ENCODE assay signal across 21 cellular contexts in genomic region chr5:7179364-7179763, GRCh38.
DNase-seq lines count a peak whose midpoint lies in the region; ATAC-seq, FAIRE-seq and TF ChIP-seq lines count a peak whose summit lies in the region.
"Had no signal": no experiment of that assay in that cellular context is flagged by ENCODE, and none has a peak within 500 bp of the region (broad histone marks: within the 10 kb centered on the region; RNA-seq: fewer than 3 reads in every experiment).

No MANE protein-coding gene starts in this region.

- no peak overlapping the region for H3K4me3 ChIP-seq in hepatocyte
- H3K4me3 ChIP-seq in mucosa of descending colon: no peak overlapping the region
- no peak overlapping the region for H3K4me3 ChIP-seq in small intestine (ENCODE audit: low read depth in 1 of 2, low read length in 2 of 2)
- H3K4me3 ChIP-seq: BLaER1 treated with 17β-estradiol and CSF1 and Interleukin-3, amounts not matched to agents 10 nM and 100 nM had no signal

- H3K27ac ChIP-seq in hepatocyte (peak overlapping the region; percentile 16), small intestine (ENCODE audit: low read depth in 1 of 2, low read length in 1 of 2) (no peak overlapping the region)
- H3K27ac ChIP-seq: BLaER1 treated with 17β-estradiol and CSF1 and Interleukin-3, amounts not matched to agents 10 nM and 100 nM; C4-2B had no signal

- H3K27me3 ChIP-seq in hepatocyte: no peaks in the 10 kb centered on the region
- no peaks in the 10 kb centered on the region for H3K27me3 ChIP-seq in small intestine (ENCODE audit: control insufficient read depth in 2 of 2, insufficient read depth in 2 of 2, low read length in 2 of 2)
- H3K27me3 ChIP-seq: BLaER1 treated with 17β-estradiol and CSF1 and Interleukin-3, amounts not matched to agents 10 nM and 100 nM had no signal

- H3K36me3 ChIP-seq in hepatocyte (replicated peaks; ENCODE audit: insufficient read depth, low read depth): no peaks in the 10 kb centered on the region
- H3K36me3 ChIP-seq in mucosa of descending colon (ENCODE audit: low read depth): no peaks in the 10 kb centered on the region
- H3K36me3 ChIP-seq in small intestine (ENCODE audit: control insufficient read depth in 2 of 2, insufficient read depth in 2 of 2, low read length in 2 of 2): no peaks in the 10 kb centered on the region
- H3K36me3 ChIP-seq: BLaER1 treated with 17β-estradiol and CSF1 and Interleukin-3, amounts not matched to agents 10 nM and 100 nM had no signal

- DNase-seq in hepatocyte (ENCODE audit: low spot score) (peak; percentile 14), mucosa of descending colon (no peak), small intestine (peak; percentile 80), putamen (ENCODE audit: low spot score) (no peak), AG08396 (ENCODE audit: low spot score) (no peak)
- DNase-seq: 8988T; ACHN; AML-193; Caco-2; Calu3; CD4-positive, alpha-beta T cell; CD8-positive, alpha-beta T cell; DMS79 treated with DMSO at 0.1 percent for 48 hours; GF-D8 had no signal

- H2AFZ ChIP-seq in hepatocyte: no peak overlapping the region

- no peaks in the 10 kb centered on the region for H4K20me1 ChIP-seq in hepatocyte (ENCODE audit: insufficient read depth, poor library complexity, severe bottlenecking)
- H4K20me1 ChIP-seq: BLaER1 treated with 17β-estradiol and CSF1 and Interleukin-3, amounts not matched to agents 10 nM and 100 nM had no signal

- FAIRE-seq in small intestine (lab: Jason Lieb, UNC): no peak
- FAIRE-seq: A204.1, D721Med, G401.6, GM12891 had no signal

- TF ChIP-seq CTCF in hepatocyte (IDR thresholded peaks at IDR 0.05; ENCODE audit: poor library complexity) (no peak), mucosa of descending colon (IDR thresholded peaks at IDR 0.05) (no peak)

- H3K4me1 ChIP-seq in hepatocyte (ENCODE audit: insufficient read depth): peaks cover 13% of the 10 kb centered on the region
- H3K4me1 ChIP-seq in mucosa of descending colon (ENCODE audit: low read depth): peaks cover 6% of the 10 kb centered on the region
- H3K4me1 ChIP-seq in small intestine (ENCODE audit: control insufficient read depth in 2 of 2, insufficient read depth in 1 of 2, low read depth in 1 of 2, low read length in 1 of 2): peaks cover 0 to 4% of the 10 kb centered on the region in 2 donors
- H3K4me1 ChIP-seq: BLaER1 treated with 17β-estradiol and CSF1 and Interleukin-3, amounts not matched to agents 10 nM and 100 nM had no signal

- no peak overlapping the region for H3K4me2 ChIP-seq in hepatocyte
- H3K4me2 ChIP-seq: BLaER1 treated with 17β-estradiol and CSF1 and Interleukin-3, amounts not matched to agents 10 nM and 100 nM had no signal

- intact Hi-C loops in mucosa of descending colon (cut with DNase I, micrococcal nuclease): no loop called here

- 51% methylated on average over 3 of the region's 3 CpGs for WGBS in hepatocyte (ENCODE audit: low lambda C conversion rate, missing lambda C conversion rate)
- 14 to 46% (median 29%) methylated on average over 3 of the region's 3 CpGs for WGBS in small intestine, 3 donors

- H3K9me3 ChIP-seq in hepatocyte (ENCODE audit: low read depth) (no peaks in the 10 kb centered on the region), mucosa of descending colon (no peaks in the 10 kb centered on the region), small intestine (ENCODE audit: control insufficient read depth, low read depth) (no peaks in the 10 kb centered on the region)
- H3K9me3 ChIP-seq: BLaER1 treated with 17β-estradiol and CSF1 and Interleukin-3, amounts not matched to agents 10 nM and 100 nM; Caco-2 had no signal

- H3K79me2 ChIP-seq in hepatocyte: no peaks in the 10 kb centered on the region

- ATAC-seq in mucosa of descending colon: peak; percentile 75
- ATAC-seq in GM19023 (IDR thresholded peaks at IDR 0.05; ENCODE audit: unreplicated experiment): no peak
- ATAC-seq: CD8-positive, alpha-beta T cell had no signal

- H3K9me2 ChIP-seq in hepatocyte (replicated peaks; ENCODE audit: insufficient read depth): no peaks in the 10 kb centered on the region

Comparison
In these comparisons a context has a peak if more than half of its experiments do, and no peak if none do; other contexts are left out.
1. DNase-seq: peak in hepatocyte (single experiment) and small intestine (single experiment); none in mucosa of descending colon (0 of 3), putamen (single experiment) and AG08396 (single experiment).